Comparison of ENCODE assay signal across 18 cellular contexts in genomic region chr14:28577711-28578131, GRCh38.
DNase-seq lines count a peak whose midpoint lies in the region; TF ChIP-seq lines count a peak whose summit lies in the region.
"Had no signal": no experiment of that assay in that cellular context is flagged by ENCODE, and none has a peak within 500 bp of the region (broad histone marks: within the 10 kb centered on the region; RNA-seq: fewer than 3 reads in every experiment).

No MANE protein-coding gene starts in this region.

- WGBS in smooth muscle cell (ENCODE audit: low lambda C conversion rate) = 67% methylated on average over 2 of the region's 2 CpGs

- DNase-seq in HS-5 (ENCODE audit: low read depth) = peak; percentile 75
- DNase-seq in amniotic epithelial cell (ENCODE audit: low read depth) = peak; percentile 89
- DNase-seq in fibroblast of the aortic adventitia (ENCODE audit: low read depth) = peak; percentile 81
- DNase-seq in smooth muscle cell (lab: John Stamatoyannopoulos, UW; ENCODE audit: unreplicated experiment) = no peak
- DNase-seq in NCI-H146 (lab: John Stamatoyannopoulos, UW) = no peak
- DNase-seq in chondrocyte (ENCODE audit: low spot score) = no peak
- DNase-seq in inferior parietal cortex (ENCODE audit: extremely low spot score) = no peak
- no peak for DNase-seq in hypothalamus (lab: John Stamatoyannopoulos, UW)
- DNase-seq: activated CD4-positive, alpha-beta memory T cell treated with anti-CD3 and anti-CD28 coated beads, Interleukin-2, amount 10 ng/mL, durations not matched to agents 7 days and 5 days; activated T-cell treated with anti-CD3 and anti-CD28 coated beads, Interleukin-2, amount 50 U/mL, for 72 hours; C1 segment of cervical spinal cord; DMS79 treated with DMSO at 0.1 percent for 48 hours; MV-4-11; nucleus accumbens; SHP77 had no signal

- no peaks in the 10 kb centered on the region for H3K9me3 ChIP-seq in smooth muscle cell (replicated peaks; ENCODE audit: low read depth)

- H2AFZ ChIP-seq in smooth muscle cell (ENCODE audit: low read depth) = peak overlapping the region; percentile 52
- H2AFZ ChIP-seq: GM23338 had no signal

- no peak for TF ChIP-seq CTCF in fibroblast of the aortic adventitia (IDR thresholded peaks at IDR 0.05; ENCODE audit: insufficient read depth, low read length)
- no peak for TF ChIP-seq CTCF in smooth muscle cell (IDR thresholded peaks at IDR 0.05; ENCODE audit: borderline replicate concordance, insufficient read depth, poor library complexity, severe bottlenecking)
- no peak for TF ChIP-seq CTCF in chondrocyte (IDR thresholded peaks at IDR 0.05)

- H3K27me3 Mint-ChIP-seq in chondrocyte (ENCODE audit: low read depth) = no peaks in the 10 kb centered on the region
- H3K27me3 Mint-ChIP-seq: activated CD4-positive, alpha-beta memory T cell treated with anti-CD3 and anti-CD28 coated beads, Interleukin-2, amount 10 ng/mL, durations not matched to agents 7 days and 5 days; dendritic cell treated with granulocyte-macrophage colony-stimulating factor and Interleukin-4, amounts not matched to agents 40 ng/mL and 50 ng/mL, for 4 days; stimulated activated naive CD8-positive, alpha-beta T cell treated with anti-CD3 and anti-CD28 coated beads, Interleukin-15, Interleukin-2, amounts not matched to agents 100 ng/mL and 50 ng/mL, for 24 hours had no signal

- H3K4me3 ChIP-seq in fibroblast of the aortic adventitia (ENCODE audit: low read depth, low read length) (no peak overlapping the region), smooth muscle cell (no peak overlapping the region)
- H3K4me3 ChIP-seq: GM23338 had no signal

- no peak overlapping the region for H3K27ac Mint-ChIP-seq in chondrocyte (ENCODE audit: unreplicated experiment)
- H3K27ac Mint-ChIP-seq: activated CD4-positive, alpha-beta memory T cell treated with anti-CD3 and anti-CD28 coated beads, Interleukin-2, amount 10 ng/mL, durations not matched to agents 7 days and 5 days; activated T-cell treated with anti-CD3 and anti-CD28 coated beads, Interleukin-2, amount 50 U/mL, for 72 hours; dendritic cell treated with granulocyte-macrophage colony-stimulating factor and Interleukin-4, amounts not matched to agents 40 ng/mL and 50 ng/mL, for 4 days; GM23338; stimulated activated naive CD8-positive, alpha-beta T cell treated with anti-CD3 and anti-CD28 coated beads, Interleukin-15, Interleukin-2, amounts not matched to agents 100 ng/mL and 50 ng/mL, for 24 hours had no signal

- H3K27ac ChIP-seq in smooth muscle cell (ENCODE audit: low read depth) = peak overlapping the region; percentile 50

- no peaks in the 10 kb centered on the region for H4K20me1 ChIP-seq in smooth muscle cell (ENCODE audit: low read depth)

- H3K4me1 ChIP-seq in smooth muscle cell (ENCODE audit: low read depth) = no peaks in the 10 kb centered on the region

- peaks cover 15% of the 10 kb centered on the region for H3K9me3 Mint-ChIP-seq in chondrocyte (ENCODE audit: low read depth)

- no peaks in the 10 kb centered on the region for H3K27me3 ChIP-seq in smooth muscle cell (ENCODE audit: low read depth)

- H3K36me3 Mint-ChIP-seq in chondrocyte (ENCODE audit: low read depth) = no peaks in the 10 kb centered on the region

- no peaks in the 10 kb centered on the region for H3K79me2 ChIP-seq in smooth muscle cell (ENCODE audit: low read depth)

- peaks cover 15% of the 10 kb centered on the region for H3K4me1 Mint-ChIP-seq in chondrocyte (ENCODE audit: low read depth)
- H3K4me1 Mint-ChIP-seq: activated CD4-positive, alpha-beta memory T cell treated with anti-CD3 and anti-CD28 coated beads, Interleukin-2, amount 10 ng/mL, durations not matched to agents 7 days and 5 days; GM23338 had no signal

- no peaks in the 10 kb centered on the region for H3F3A ChIP-seq in smooth muscle cell (ENCODE audit: low read depth)

- peak overlapping the region; percentile 69 for H3K4me2 ChIP-seq in smooth muscle cell
- H3K4me2 ChIP-seq: GM23338 had no signal

- H3K36me3 ChIP-seq in smooth muscle cell (ENCODE audit: low read depth) = no peaks in the 10 kb centered on the region

- no peak overlapping the region for H3K4me3 Mint-ChIP-seq in chondrocyte (ENCODE audit: unreplicated experiment)
- H3K4me3 Mint-ChIP-seq: activated CD4-positive, alpha-beta memory T cell treated with anti-CD3 and anti-CD28 coated beads, Interleukin-2, amount 10 ng/mL, durations not matched to agents 7 days and 5 days; activated T-cell treated with anti-CD3 and anti-CD28 coated beads, Interleukin-2, amount 50 U/mL, for 72 hours; dendritic cell treated with granulocyte-macrophage colony-stimulating factor and Interleukin-4, amounts not matched to agents 40 ng/mL and 50 ng/mL, for 4 days; GM23338; stimulated activated naive CD8-positive, alpha-beta T cell treated with anti-CD3 and anti-CD28 coated beads, Interleukin-15, Interleukin-2, amounts not matched to agents 100 ng/mL and 50 ng/mL, for 24 hours had no signal

- H3K9ac ChIP-seq in smooth muscle cell (ENCODE audit: low read depth) = no peak overlapping the region

Comparison
In these comparisons a context has a peak if more than half of its experiments do, and no peak if none do; other contexts are left out.
1. DNase-seq: peak in HS-5 (single experiment), amniotic epithelial cell (single experiment) and fibroblast of the aortic adventitia (single experiment); none in smooth muscle cell (single experiment), NCI-H146 (single experiment), chondrocyte (single experiment), inferior parietal cortex (single experiment) and hypothalamus (0 of 51).